Comparison of ENCODE assay signal across 19 cellular contexts in genomic region chr3:177681852-177682251, GRCh38.
DNase-seq lines count a peak whose midpoint lies in the region; ATAC-seq and TF ChIP-seq lines count a peak whose summit lies in the region.
"Had no signal": no experiment of that assay in that cellular context is flagged by ENCODE, and none has a peak within 500 bp of the region (broad histone marks: within the 10 kb centered on the region; RNA-seq: fewer than 3 reads in every experiment).

No MANE protein-coding gene starts in this region.

- POLR2A ChIA-PET in Caco-2 (lab: Charles Lee): no interaction called here

- no peaks in the 10 kb centered on the region for H3K36me3 Mint-ChIP-seq in Caco-2 (ENCODE audit: insufficient read depth, unreplicated experiment)
- no peaks in the 10 kb centered on the region for H3K36me3 Mint-ChIP-seq in immature natural killer cell
- H3K36me3 Mint-ChIP-seq in progenitor cell of endocrine pancreas (ENCODE audit: insufficient read depth): peaks cover 2% of the 10 kb centered on the region
- H3K36me3 Mint-ChIP-seq: activated naive CD8-positive, alpha-beta T cell had no signal

- no peaks in the 10 kb centered on the region for H3K9me3 ChIP-seq in Caco-2
- H3K9me3 ChIP-seq: ovary, right atrium auricular region had no signal

- intact Hi-C loops in Caco-2 (cut with micrococcal nuclease; ENCODE audit: unreplicated experiment): loop anchor here (2.0 kb wide), 1 partner anchor 63 kb away; no protein-coding TSS in a partner anchor
- intact Hi-C loops in Right ventricle myocardium inferior (cut with DNase I): no loop called here

- H3K27me3 Mint-ChIP-seq in Caco-2 (ENCODE audit: insufficient read depth, unreplicated experiment) (no peaks in the 10 kb centered on the region), immature natural killer cell (ENCODE audit: low read depth in 3 of 3) (peaks cover 0 to 2% (median 2%) of the 10 kb centered on the region in 3 donors), progenitor cell of endocrine pancreas (no peaks in the 10 kb centered on the region)
- H3K27me3 Mint-ChIP-seq: activated naive CD8-positive, alpha-beta T cell had no signal

- no TSS peak for BruUV-seq in Caco-2 (replicated peaks; lab: Mats Ljungman, UMichigan)

- H3K4me1 Mint-ChIP-seq in Caco-2 (ENCODE audit: low read depth, unreplicated experiment) (peaks cover 16% of the 10 kb centered on the region), immature natural killer cell (peaks cover 65 to 72% of the 10 kb centered on the region in 2 donors), progenitor cell of endocrine pancreas (ENCODE audit: low read depth) (peaks cover 30% of the 10 kb centered on the region)

- ATAC-seq in HG02798 (IDR thresholded peaks at IDR 0.05; ENCODE audit: poor library complexity, unreplicated experiment): peak; percentile 40
- ATAC-seq in GM19395 (IDR thresholded peaks at IDR 0.05; ENCODE audit: unreplicated experiment): no peak
- ATAC-seq in Right ventricle myocardium inferior: no peak
- ATAC-seq: foreskin keratinocyte; HepG2; left cardiac atrium; SK-N-SH treated with all-trans-retinoic acid at 6 μM for 48 hours; stimulated activated naive CD8-positive, alpha-beta T cell treated with anti-CD3 and anti-CD28 coated beads, Interleukin-15, Interleukin-2, amounts not matched to agents 100 U/mL and 50 U/mL, for 24 hours had no signal

- no peaks in the 10 kb centered on the region for H3K27me3 ChIP-seq in Caco-2 (replicated peaks; ENCODE audit: control insufficient read depth, insufficient read depth, low read length)
- H3K27me3 ChIP-seq: foreskin keratinocyte, ovary, right atrium auricular region had no signal

- CTCF ChIA-PET in Caco-2 (lab: Charles Lee): no interaction called here

- H3K9me3 Mint-ChIP-seq in Caco-2 (ENCODE audit: unreplicated experiment) (peaks cover 20% of the 10 kb centered on the region), immature natural killer cell (no peaks in the 10 kb centered on the region), progenitor cell of endocrine pancreas (ENCODE audit: low read depth) (peaks cover 7% of the 10 kb centered on the region)

- no peak overlapping the region for H3K4me3 ChIP-seq in Caco-2 (ENCODE audit: low read depth, low read length)
- H3K4me3 ChIP-seq: ovary, right atrium auricular region had no signal

- H3K4me1 ChIP-seq in Caco-2: peaks cover 27% of the 10 kb centered on the region

- H3K27ac Mint-ChIP-seq in Caco-2 (ENCODE audit: unreplicated experiment) (peak overlapping the region; percentile 14), immature natural killer cell (peak overlapping the region in 5 of 6 donors; percentile 37 to 74 (median 43)), progenitor cell of endocrine pancreas (peak overlapping the region; percentile 4)
- H3K27ac Mint-ChIP-seq: activated naive CD8-positive, alpha-beta T cell had no signal

- H3K4me3 Mint-ChIP-seq in Caco-2 (ENCODE audit: unreplicated experiment) (no peak overlapping the region), immature natural killer cell (peak overlapping the region; percentile 53 to 78 (median 69)), progenitor cell of endocrine pancreas (ENCODE audit: low read depth) (no peak overlapping the region)
- H3K4me3 Mint-ChIP-seq: activated naive CD8-positive, alpha-beta T cell had no signal

- no peaks in the 10 kb centered on the region; the same call in 1 of the 2 replicates for H3K36me3 ChIP-seq in Caco-2 (ENCODE audit: control insufficient read depth, insufficient read depth, low read length)
- H3K36me3 ChIP-seq: ovary, right atrium auricular region had no signal

- no peak for TF ChIP-seq CTCF in Caco-2 (IDR thresholded peaks at IDR 0.05; ENCODE audit: insufficient read depth in 1 of 2, low read depth in 1 of 2, low read length in 1 of 2, severe bottlenecking in 1 of 2, unreplicated experiment in 1 of 2)
- no peak for TF ChIP-seq CTCF in progenitor cell of endocrine pancreas (IDR thresholded peaks at IDR 0.05; ENCODE audit: unreplicated experiment)

- DNase-seq in Caco-2 (no peak), immature natural killer cell (peak in 2 of 3 donors; percentile 19 to 27), progenitor cell of endocrine pancreas (ENCODE audit: low spot score, unreplicated experiment) (no peak), Right ventricle myocardium inferior (ENCODE audit: missing footprints) (no peak)
- no peak for DNase-seq in effector CD8-positive, alpha-beta T cell (lab: John Stamatoyannopoulos, UW)
- DNase-seq: activated CD4-positive, alpha-beta T cell treated with anti-CD3 and anti-CD28 coated beads for 48 hours; cerebellar nuclear complex; foreskin keratinocyte; left cardiac atrium; NCI-H1048; NCI-H187 treated with DMSO at 0.1 percent for 48 hours; ovary; stimulated activated naive CD8-positive, alpha-beta T cell treated with anti-CD3 and anti-CD28 coated beads, Interleukin-15, Interleukin-2, amounts not matched to agents 100 U/mL and 50 U/mL, for 24 hours had no signal

Comparison
In these comparisons a context has a peak if more than half of its experiments do, and no peak if none do; other contexts are left out.
1. DNase-seq: peak in immature natural killer cell (2 of 3); none in Caco-2 (0 of 2), progenitor cell of endocrine pancreas (single experiment), effector CD8-positive, alpha-beta T cell (single experiment) and Right ventricle myocardium inferior (single experiment).
2. H3K4me3 Mint-ChIP-seq: peak in immature natural killer cell (5 of 5); none in Caco-2 (single experiment) and progenitor cell of endocrine pancreas (single experiment).
3. Peak in every context shown above with its lines, with median percentiles within 50 percentile points of each other: H3K27ac Mint-ChIP-seq.